ENCODE assay signal across 20 cellular contexts in the genomic region with DNA sequence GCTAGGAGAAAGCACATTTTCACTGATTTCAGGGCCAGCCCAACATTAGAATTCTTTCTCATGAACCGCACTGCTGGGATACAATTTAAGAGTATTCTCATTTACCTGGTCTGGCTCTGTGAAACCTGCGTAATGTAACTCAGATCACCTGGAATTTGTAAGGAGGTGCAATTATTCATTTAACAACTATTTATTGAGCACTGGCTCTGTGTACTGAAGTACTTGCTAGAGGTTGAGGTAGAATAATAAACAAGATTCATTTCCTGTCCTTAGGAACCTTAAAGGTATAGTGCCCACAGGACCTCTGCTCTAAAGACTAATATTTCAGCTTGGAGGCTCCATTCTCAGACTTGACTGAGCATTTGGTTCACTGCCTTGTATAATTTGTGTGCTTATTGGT.
"Had no signal": no experiment of that assay in that cellular context is flagged by ENCODE, and none has a peak within 500 bp of the region (broad histone marks: within the 10 kb centered on the region; RNA-seq: fewer than 3 reads in every experiment).

No MANE protein-coding gene starts in this region.

- H3K27me3 Mint-ChIP-seq: activated CD4-positive, alpha-beta T cell treated with anti-CD3 and anti-CD28 coated beads, Interleukin-2, amount 10 ng/mL, durations not matched to agents 7 days and 5 days; activated naive CD8-positive, alpha-beta T cell treated with anti-CD3 and anti-CD28 coated beads, Interleukin-2, amount 10 ng/mL, durations not matched to agents 7 days and 5 days; natural killer cell treated with Interleukin-12 subunit alpha and Interleukin-12 subunit beta and Interleukin-15 and Interleukin-18, amount 100 ng/mL, for 72 hours; progenitor cell of endocrine pancreas had no signal

- H3K9me3 Mint-ChIP-seq: activated T-helper 1 cell treated with anti-CD3 and anti-CD28 coated beads, Interleukin-12 subunit alpha, Interleukin-12 subunit beta, Interleukin-2, Interleukin-4 antibody, amounts not matched to agents 30 ng/mL and 10 ng/mL and 1 ng/mL, durations not matched to agents 14 hours and 24 hours and 36 hours; natural killer cell treated with Interleukin-12 subunit alpha and Interleukin-12 subunit beta and Interleukin-15 and Interleukin-18, amount 100 ng/mL, for 72 hours; T-helper 2 cell treated with Interferon-gamma antibody and Interleukin-4, amounts not matched to agents 5 μg/mL and 100 μg/mL, for 36 hours had no signal

- DNase-seq: activated CD4-positive, alpha-beta T cell treated with anti-CD3 and anti-CD28 coated beads, Interleukin-2, amount 10 ng/mL, durations not matched to agents 7 days and 5 days; activated CD4-positive, CD25-positive, alpha-beta regulatory T cell; activated CD8-positive, alpha-beta memory T cell treated with anti-CD3 and anti-CD28 coated beads for 24 hours; activated naive CD4-positive, alpha-beta T cell; activated naive CD8-positive, alpha-beta T cell treated with anti-CD3 and anti-CD28 coated beads, Interleukin-2, amount 10 ng/mL, durations not matched to agents 7 days and 5 days; anterior cingulate cortex; brain microvascular endothelial cell; cerebellar nuclear complex; effector memory CD4-positive, alpha-beta T cell; heart left ventricle; mesenchymal stem cell; right cardiac atrium; stimulated activated CD4-positive, alpha-beta T cell treated with anti-CD3 and anti-CD28 coated beads, Interleukin-4, amount 100 ng/mL, for 24 hours; stimulated activated naive CD4-positive, alpha-beta T cell had no signal

- H3K36me3 ChIP-seq: brain microvascular endothelial cell, heart left ventricle, tibial nerve had no signal

- H3K4me1 ChIP-seq: tibial nerve had no signal

- H3K27ac Mint-ChIP-seq: activated CD4-positive, alpha-beta T cell treated with anti-CD3 and anti-CD28 coated beads, Interleukin-2, amount 10 ng/mL, durations not matched to agents 7 days and 5 days; activated naive CD8-positive, alpha-beta T cell treated with anti-CD3 and anti-CD28 coated beads, Interleukin-2, amount 10 ng/mL, durations not matched to agents 7 days and 5 days; activated T-helper 1 cell treated with anti-CD3 and anti-CD28 coated beads, Interleukin-12 subunit alpha, Interleukin-12 subunit beta, Interleukin-2, Interleukin-4 antibody, amounts not matched to agents 30 ng/mL and 10 ng/mL and 1 ng/mL, durations not matched to agents 14 hours and 24 hours and 36 hours; natural killer cell treated with Interleukin-12 subunit alpha and Interleukin-12 subunit beta and Interleukin-15 and Interleukin-18, amount 100 ng/mL, for 72 hours; progenitor cell of endocrine pancreas; T-helper 2 cell treated with Interferon-gamma antibody and Interleukin-4, amounts not matched to agents 5 μg/mL and 100 μg/mL, for 36 hours had no signal

- H3K4me3 ChIP-seq: heart left ventricle, skin epidermis, tibial nerve had no signal

- H3K27me3 ChIP-seq: brain microvascular endothelial cell, heart left ventricle, tibial nerve had no signal

- H3K4me1 Mint-ChIP-seq: activated CD4-positive, alpha-beta T cell treated with anti-CD3 and anti-CD28 coated beads, Interleukin-2, amount 10 ng/mL, durations not matched to agents 7 days and 5 days had no signal

- H3K27ac ChIP-seq: brain microvascular endothelial cell, heart left ventricle, skin epidermis, tibial nerve had no signal

- H3K36me3 Mint-ChIP-seq: natural killer cell treated with Interleukin-12 subunit alpha and Interleukin-12 subunit beta and Interleukin-15 and Interleukin-18, amount 100 ng/mL, for 72 hours had no signal

- H3K4me3 Mint-ChIP-seq: activated CD4-positive, alpha-beta T cell treated with anti-CD3 and anti-CD28 coated beads, Interleukin-2, amount 10 ng/mL, durations not matched to agents 7 days and 5 days; activated naive CD8-positive, alpha-beta T cell treated with anti-CD3 and anti-CD28 coated beads, Interleukin-2, amount 10 ng/mL, durations not matched to agents 7 days and 5 days; activated T-helper 1 cell treated with anti-CD3 and anti-CD28 coated beads, Interleukin-12 subunit alpha, Interleukin-12 subunit beta, Interleukin-2, Interleukin-4 antibody, amounts not matched to agents 30 ng/mL and 10 ng/mL and 1 ng/mL, durations not matched to agents 14 hours and 24 hours and 36 hours; natural killer cell treated with Interleukin-12 subunit alpha and Interleukin-12 subunit beta and Interleukin-15 and Interleukin-18, amount 100 ng/mL, for 72 hours; T-helper 2 cell treated with Interferon-gamma antibody and Interleukin-4, amounts not matched to agents 5 μg/mL and 100 μg/mL, for 36 hours had no signal

- ATAC-seq: heart left ventricle; natural killer cell treated with Interleukin-12 subunit alpha and Interleukin-12 subunit beta and Interleukin-15 and Interleukin-18, amount 100 ng/mL, for 72 hours; right cardiac atrium had no signal

- H3K9me3 ChIP-seq: heart left ventricle, tibial nerve had no signal
